Comparison of ENCODE assay signal across 25 cellular contexts in the genomic region with DNA sequence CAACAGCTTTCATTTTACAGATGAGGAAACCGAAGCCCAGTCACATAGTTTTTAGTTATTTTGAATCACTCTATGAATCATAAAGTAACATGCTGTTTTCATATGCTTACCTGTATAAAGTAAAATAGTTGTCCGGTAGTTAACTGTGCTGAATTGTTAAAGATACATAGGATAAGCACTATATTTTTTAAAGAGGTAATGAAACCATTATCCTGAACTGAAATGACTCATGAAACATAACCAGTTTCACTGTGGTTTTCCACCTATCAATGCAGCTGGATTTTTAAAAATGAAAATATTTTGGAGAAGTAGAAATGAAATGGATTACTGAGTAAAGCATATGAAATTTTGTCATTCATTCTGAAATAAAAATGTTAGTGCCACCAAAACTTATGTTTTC.
"Had no signal": no experiment of that assay in that cellular context is flagged by ENCODE, and none has a peak within 500 bp of the region (broad histone marks: within the 10 kb centered on the region; RNA-seq: fewer than 3 reads in every experiment).

No MANE protein-coding gene starts in this region.

- H3K4me3 Mint-ChIP-seq: T-cell; T-helper 1 cell treated with Interleukin-12 subunit alpha and Interleukin-12 subunit beta and Interleukin-4 antibody, amounts not matched to agents 30 μg/mL and 1 μg/mL, for 36 hours had no signal

- H3K4me2 ChIP-seq: SK-N-SH had no signal

- ATAC-seq: HepG2, Panc1, PC-3, Right ventricle myocardium inferior, T-cell had no signal

- DNase-seq: IMR-90, Karpas-422, KG1, MM.1S, NCI-H1092 treated with DMSO at 0.1 percent for 48 hours, NCI-H1436, NCI-H187, NCI-H2029, NCI-H2081 treated with DMSO at 0.1 percent for 48 hours, NCI-H2171, NCI-H226, NCI-H446, NCI-H510A, NCI-H524 treated with DMSO at 0.1 percent for 48 hours, NCI-H69, NCI-H774, PC-3, SHP77 treated with DMSO at 0.1 percent for 48 hours, SK-N-SH, SW 1271, T-cell had no signal

- H3K9ac ChIP-seq: SK-N-SH had no signal

- H3K27me3 Mint-ChIP-seq: T-cell had no signal

- H3K27ac Mint-ChIP-seq: T-cell; T-helper 1 cell treated with Interleukin-12 subunit alpha and Interleukin-12 subunit beta and Interleukin-4 antibody, amounts not matched to agents 30 μg/mL and 1 μg/mL, for 36 hours had no signal

- H3K4me1 Mint-ChIP-seq: T-cell had no signal

- H3K36me3 Mint-ChIP-seq: T-cell had no signal
